Comparison of ENCODE assay signal across 21 cellular contexts in genomic region chr1:161676441-161676840, GRCh38. TPM values are rescaled to one million over a fixed set of nuclear protein-coding genes. Genes with fewer than 3 reads are reported as not detected.
"Had no signal": no experiment of that assay in that cellular context is flagged by ENCODE, and none has a peak within 500 bp of the region (broad histone marks: within the 10 kb centered on the region; RNA-seq: fewer than 3 reads in every experiment).

No MANE protein-coding gene starts in this region.

- H3K27ac ChIP-seq: parathyroid adenoma, sigmoid colon, VCaP had no signal

- DNase-seq: activated CD4-positive, alpha-beta T cell treated with anti-CD3 and anti-CD28 coated beads, Interleukin-2, amount 10 ng/mL, durations not matched to agents 7 days and 5 days; activated CD4-positive, CD25-positive, alpha-beta regulatory T cell treated with anti-CD3 and anti-CD28 coated beads, Interleukin-2, amount 50 U/mL, for 72 hours; activated CD8-positive, alpha-beta memory T cell treated with anti-CD3 and anti-CD28 coated beads, Interleukin-2, amount 10 ng/mL, durations not matched to agents 7 days and 5 days; activated gamma-delta T cell; activated T-cell treated with anti-CD3 and anti-CD28 coated beads for 4 hours; aorta; dermis blood vessel endothelial cell; effector memory CD4-positive, alpha-beta T cell; left ventricle myocardium superior; mammary epithelial cell; sigmoid colon; stimulated activated CD4-positive, alpha-beta T cell treated with anti-CD3 and anti-CD28 coated beads, Interleukin-2, amount 100 ng/mL, for 48 hours; stimulated activated CD8-positive, alpha-beta memory T cell treated with anti-CD3 and anti-CD28 coated beads, Interleukin-4, amount 100 ng/mL, for 48 hours; stimulated activated naive CD4-positive, alpha-beta T cell treated with Interleukin-2 at 50 U/mL for 16 hours; T-helper 2 cell had no signal

RNA-seq across cellular contexts. Expression of gene FCGR2B, which starts 13.5 kb away (rescaled TPM):
- total RNA-seq: activated CD4-positive, alpha-beta T cell treated with anti-CD3 and anti-CD28 coated beads, Interleukin-2, amount 10 ng/mL, durations not matched to agents 7 days and 5 days; activated CD8-positive, alpha-beta T cell treated with anti-CD3 and anti-CD28 coated beads for 36 hours; dermis blood vessel endothelial cell; mammary epithelial cell; myocyte; renal cortical epithelial cell had no signal
- polyA plus RNA-seq: mammary epithelial cell had no signal

RNA-seq across cellular contexts. Expression of gene FCRLA, which starts 30.6 kb away (rescaled TPM):
- total RNA-seq: activated CD4-positive, alpha-beta T cell treated with anti-CD3 and anti-CD28 coated beads, Interleukin-2, amount 10 ng/mL, durations not matched to agents 7 days and 5 days; activated CD8-positive, alpha-beta memory T cell treated with anti-CD3 and anti-CD28 coated beads, Interleukin-2, amount 10 ng/mL, durations not matched to agents 7 days and 5 days; activated CD8-positive, alpha-beta T cell treated with anti-CD3 and anti-CD28 coated beads for 36 hours; frontal cortex; left ventricle myocardium superior; renal cortical epithelial cell; sigmoid colon had no signal

RNA-seq across cellular contexts. Expression of gene FCGR3B, which starts 45.5 kb away (rescaled TPM):
- total RNA-seq: activated CD4-positive, alpha-beta T cell treated with anti-CD3 and anti-CD28 coated beads, Interleukin-2, amount 10 ng/mL, durations not matched to agents 7 days and 5 days; activated CD8-positive, alpha-beta T cell treated with anti-CD3 and anti-CD28 coated beads for 36 hours; dermis blood vessel endothelial cell; mammary epithelial cell; myocyte; renal cortical epithelial cell had no signal
- polyA plus RNA-seq: mammary epithelial cell had no signal
